Comparison of ENCODE assay signal across 12 cellular contexts in the genomic region with DNA sequence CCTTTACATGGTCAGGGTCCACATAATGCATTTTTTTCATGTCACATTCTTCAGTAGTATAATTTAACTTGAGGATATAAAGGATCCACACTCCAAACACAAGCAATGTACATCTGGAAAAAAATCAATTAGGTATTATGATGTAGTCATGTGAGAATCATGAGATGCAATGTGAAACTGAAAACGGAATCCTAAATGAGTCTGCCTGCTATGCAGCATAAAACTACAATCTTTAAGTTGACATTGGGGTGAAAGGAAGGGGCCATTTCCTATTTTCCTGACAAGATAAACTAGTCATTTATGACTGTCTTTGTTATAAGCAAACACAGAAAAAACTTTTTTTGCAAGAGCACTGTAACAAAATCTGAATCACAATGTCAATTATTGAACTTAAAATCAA. TPM values are rescaled to one million over a fixed set of nuclear protein-coding genes. Genes with fewer than 3 reads are reported as not detected.
DNase-seq lines count a peak whose midpoint lies in the region; ATAC-seq and TF ChIP-seq lines count a peak whose summit lies in the region.
"Had no signal": no experiment of that assay in that cellular context is flagged by ENCODE, and none has a peak within 500 bp of the region (broad histone marks: within the 10 kb centered on the region; RNA-seq: fewer than 3 reads in every experiment).

No MANE protein-coding gene starts in this region.

- H3K4me1 Mint-ChIP-seq in CD8-positive, alpha-beta T cell (ENCODE audit: low read depth): peaks cover 45% of the 10 kb centered on the region
- peaks cover 39 to 40% of the 10 kb centered on the region in 2 donors for H3K4me1 Mint-ChIP-seq in effector memory CD8-positive, alpha-beta T cell (ENCODE audit: low read depth in 2 of 2)

- H3K9me3 ChIP-seq in CD8-positive, alpha-beta T cell (ENCODE audit: low read length): no peaks in the 10 kb centered on the region
- H3K9me3 ChIP-seq: tibial nerve had no signal

- peaks cover 9% of the 10 kb centered on the region for H3K36me3 ChIP-seq in CD8-positive, alpha-beta T cell (ENCODE audit: insufficient read depth, low read length)

- peaks cover 9% of the 10 kb centered on the region for H3K4me1 ChIP-seq in CD8-positive, alpha-beta T cell (ENCODE audit: insufficient read depth, low read length)

- no peak overlapping the region for H3K4me3 ChIP-seq in CD8-positive, alpha-beta T cell (ENCODE audit: low read depth, low read length)
- H3K4me3 ChIP-seq: tibial nerve had no signal

- no peak overlapping the region for H3K27ac ChIP-seq in CD8-positive, alpha-beta T cell (ENCODE audit: low read depth, low read length)

- peak overlapping the region; percentile 77 for H3K27ac Mint-ChIP-seq in CD8-positive, alpha-beta T cell
- peak overlapping the region; percentile 91 to 97 for H3K27ac Mint-ChIP-seq in effector memory CD8-positive, alpha-beta T cell

- POLR2A ChIA-PET in CD8-positive, alpha-beta T cell (lab: Charles Lee): no interaction called here

- in situ Hi-C loops in ACHN (cut with HindIII; ENCODE audit: low pct_ligation_motif_present, low pct_unique_long_range_greater_than_20kb, low sequenced_read_pairs): no loop called here

- H3K9me3 Mint-ChIP-seq in CD8-positive, alpha-beta T cell: no peaks in the 10 kb centered on the region
- H3K9me3 Mint-ChIP-seq in effector memory CD8-positive, alpha-beta T cell: no peaks in the 10 kb centered on the region

- H3K4me3 Mint-ChIP-seq in CD8-positive, alpha-beta T cell: peak overlapping the region; percentile 56
- H3K4me3 Mint-ChIP-seq in effector memory CD8-positive, alpha-beta T cell: peak overlapping the region; percentile 63 to 83

- intact Hi-C loops in CD8-positive, alpha-beta T cell (cut with DNase I, micrococcal nuclease): no loop called here

- no peak for DNase-seq in CD8-positive, alpha-beta T cell
- peak; percentile 23 for DNase-seq in GM20000 (ENCODE audit: low spot score)
- peak; percentile 78 for DNase-seq in MV-4-11 (lab: John Stamatoyannopoulos, UW)
- DNase-seq in effector memory CD8-positive, alpha-beta T cell: no peak
- DNase-seq in effector CD8-positive, alpha-beta T cell (lab: John Stamatoyannopoulos, UW): no peak
- no peak for DNase-seq in NCI-H1105 (lab: John Stamatoyannopoulos, UW)
- no peak for DNase-seq in ACHN
- no peak for DNase-seq in hippocampal formation (lab: John Stamatoyannopoulos, UW)
- DNase-seq: DND-41, NCI-H524, T1000 had no signal

- H3K36me3 Mint-ChIP-seq in CD8-positive, alpha-beta T cell: peaks cover 66% of the 10 kb centered on the region
- H3K36me3 Mint-ChIP-seq in effector memory CD8-positive, alpha-beta T cell (ENCODE audit: insufficient read depth): peaks cover 28% of the 10 kb centered on the region

- H3K27me3 Mint-ChIP-seq in CD8-positive, alpha-beta T cell (ENCODE audit: low read depth): no peaks in the 10 kb centered on the region
- H3K27me3 Mint-ChIP-seq in effector memory CD8-positive, alpha-beta T cell: no peaks in the 10 kb centered on the region

- CTCF ChIA-PET in CD8-positive, alpha-beta T cell (lab: Charles Lee): interaction anchor here (0.7 to 1.1 kb wide), 2 partner anchors 34 to 178 kb away, joined by 3 read pairs; no protein-coding TSS in a partner anchor

- TF ChIP-seq CTCF in CD8-positive, alpha-beta T cell (IDR thresholded peaks at IDR 0.05): no peak
- no peak for TF ChIP-seq CTCF in GM20000 (IDR thresholded peaks at IDR 0.05; ENCODE audit: extremely low read depth, missing control alignments)

- no peaks in the 10 kb centered on the region for H3K27me3 ChIP-seq in CD8-positive, alpha-beta T cell (ENCODE audit: insufficient read depth, low read length)
- H3K27me3 ChIP-seq: tibial nerve had no signal

- ATAC-seq in CD8-positive, alpha-beta T cell: peak; percentile 32
- peak; percentile 35 for ATAC-seq in effector memory CD8-positive, alpha-beta T cell (replicated peaks)

RNA-seq across cellular contexts. Expression of gene ST3GAL5, which starts 27.6 kb away (rescaled TPM):
- 100 to 1,000 TPM; 110 to 115 TPM for total RNA-seq in CD8-positive, alpha-beta T cell

Comparison
In these comparisons a context has a peak if more than half of its experiments do, and no peak if none do; other contexts are left out.
1. DNase-seq: peak in GM20000 (single experiment) and MV-4-11 (single experiment); none in CD8-positive, alpha-beta T cell (0 of 7), effector memory CD8-positive, alpha-beta T cell (0 of 3), effector CD8-positive, alpha-beta T cell (single experiment), NCI-H1105 (single experiment), ACHN (single experiment) and hippocampal formation (0 of 2).